Comparison of ENCODE assay signal across 21 cellular contexts in genomic region chr9:136520053-136520540, GRCh38. TPM values are rescaled to one million over a fixed set of nuclear protein-coding genes. Genes with fewer than 3 reads are reported as not detected.
A peak's percentile ranks its signal among the peaks of the same experiment; 100 is the strongest.
DNase-seq lines count a peak whose midpoint lies in the region; FAIRE-seq and TF ChIP-seq lines count a peak whose summit lies in the region.
"Had no signal": no experiment of that assay in that cellular context is flagged by ENCODE, and none has a peak within 500 bp of the region (broad histone marks: within the 10 kb centered on the region; RNA-seq: fewer than 3 reads in every experiment).

No MANE protein-coding gene starts in this region.

- FAIRE-seq in GM12891 (lab: Jason Lieb, UNC): no peak

- H2AFZ ChIP-seq in OCI-LY3 (ENCODE audit: low read depth, low read length): no peak overlapping the region

- no peak for TF ChIP-seq POLR2A in GM12891 (IDR thresholded peaks at IDR 0.05; ENCODE audit: low read depth, low read length)

- H3K4me3 ChIP-seq in OCI-LY3 (ENCODE audit: low read length): no peak overlapping the region
- H3K4me3 ChIP-seq: adrenal gland, uterus had no signal

- no peaks in the 10 kb centered on the region for H3K9me3 ChIP-seq in OCI-LY3 (ENCODE audit: insufficient read depth, low read length)
- H3K9me3 ChIP-seq: adrenal gland, uterus had no signal

- in situ Hi-C loops in G401 (cut with HindIII; ENCODE audit: low sequenced_read_pairs): no loop called here

- peak overlapping the region; percentile 49 for H3K4me2 ChIP-seq in OCI-LY3 (ENCODE audit: low read length)

- no peak overlapping the region for H3K9ac ChIP-seq in OCI-LY3 (ENCODE audit: low read length)

- TF ChIP-seq CTCF in OCI-LY3 (IDR thresholded peaks at IDR 0.05; ENCODE audit: low read depth, low read length) (no peak), progenitor cell of endocrine pancreas (IDR thresholded peaks at IDR 0.05; ENCODE audit: unreplicated experiment) (no peak)

- H3K9me3 Mint-ChIP-seq in progenitor cell of endocrine pancreas (ENCODE audit: low read depth): no peaks in the 10 kb centered on the region
- H3K9me3 Mint-ChIP-seq: activated CD4-positive, alpha-beta T cell treated with anti-CD3 and anti-CD28 coated beads, Interleukin-2, amount 10 ng/mL, durations not matched to agents 24 days and 14 days; natural killer cell treated with Interleukin-12 subunit alpha and Interleukin-12 subunit beta and Interleukin-15 and Interleukin-18, amount 100 ng/mL, for 72 hours; stimulated activated memory B cell treated with anti-CD40 and anti-IgM and Interleukin-4, amounts not matched to agents 10 μg/mL and 1 μg/mL and 100 μg/mL, for 72 hours had no signal

- H3K27me3 ChIP-seq in OCI-LY3 (ENCODE audit: low read depth, low read length): no peaks in the 10 kb centered on the region
- H3K27me3 ChIP-seq in layer of hippocampus (ENCODE audit: control insufficient read depth, insufficient read depth, low read length): no peaks in the 10 kb centered on the region
- H3K27me3 ChIP-seq: adrenal gland, uterus had no signal

- H3K27ac ChIP-seq in OCI-LY3 (ENCODE audit: low read length) (no peak overlapping the region), layer of hippocampus (ENCODE audit: low read depth, low read length) (peak overlapping the region; percentile 30)
- H3K27ac ChIP-seq: uterus had no signal

- peaks cover 22% of the 10 kb centered on the region for H3K36me3 ChIP-seq in OCI-LY3 (replicated peaks; ENCODE audit: low read depth, low read length)
- H3K36me3 ChIP-seq: uterus had no signal

- H4K20me1 ChIP-seq in OCI-LY3 (ENCODE audit: insufficient read depth, low read length): peaks cover 48% of the 10 kb centered on the region

- peaks cover 15% of the 10 kb centered on the region for H3K4me1 ChIP-seq in OCI-LY3 (ENCODE audit: low read length)
- H3K4me1 ChIP-seq: adrenal gland, uterus had no signal

- DNase-seq in NCI-H1105 treated with DMSO at 0.1 percent for 48 hours (lab: John Stamatoyannopoulos, UW) (peak; percentile 4), NCI-H1105 (lab: John Stamatoyannopoulos, UW) (no peak), progenitor cell of endocrine pancreas (ENCODE audit: low spot score, unreplicated experiment) (peak; percentile 39), G401 (ENCODE audit: low spot score) (no peak), GM12891 (ENCODE audit: insufficient read length, low spot score) (no peak), NOMO-1 treated with DMSO at 0.1 percent for 48 hours (lab: John Stamatoyannopoulos, UW; ENCODE audit: unreplicated experiment) (no peak)
- DNase-seq: activated CD4-positive, alpha-beta T cell treated with anti-CD3 and anti-CD28 coated beads, Interleukin-2, amount 10 ng/mL, durations not matched to agents 24 days and 14 days; activated T-cell treated with anti-CD3 and anti-CD28 coated beads, Interleukin-2, amount 50 U/mL, for 48 hours; adrenal gland; head of caudate nucleus; KG1; left cardiac atrium; NCI-H1436 treated with DMSO at 0.1 percent for 48 hours; NK-92 treated with Interleukin-12 subunit alpha and Interleukin-12 subunit beta, amount 100 ng/mL, for 24 hours; SIG-M5; T1000; uterus had no signal

- peaks cover 5% of the 10 kb centered on the region for H3K4me1 Mint-ChIP-seq in progenitor cell of endocrine pancreas (ENCODE audit: low read depth)
- H3K4me1 Mint-ChIP-seq: activated CD4-positive, alpha-beta T cell treated with anti-CD3 and anti-CD28 coated beads, Interleukin-2, amount 10 ng/mL, durations not matched to agents 24 days and 14 days; stimulated activated memory B cell treated with anti-CD40 and anti-IgM and Interleukin-4, amounts not matched to agents 10 μg/mL and 1 μg/mL and 100 μg/mL, for 72 hours had no signal

- peak overlapping the region; percentile 52 for H3K4me3 Mint-ChIP-seq in progenitor cell of endocrine pancreas (ENCODE audit: low read depth)
- H3K4me3 Mint-ChIP-seq: activated CD4-positive, alpha-beta T cell treated with anti-CD3 and anti-CD28 coated beads, Interleukin-2, amount 10 ng/mL, durations not matched to agents 24 days and 14 days; natural killer cell treated with Interleukin-12 subunit alpha and Interleukin-12 subunit beta and Interleukin-15 and Interleukin-18, amount 100 ng/mL, for 72 hours; stimulated activated memory B cell treated with anti-CD40 and anti-IgM and Interleukin-4, amounts not matched to agents 10 μg/mL and 1 μg/mL and 100 μg/mL, for 72 hours had no signal

- H3K36me3 Mint-ChIP-seq in progenitor cell of endocrine pancreas (ENCODE audit: insufficient read depth): peaks cover 6% of the 10 kb centered on the region
- H3K36me3 Mint-ChIP-seq: natural killer cell treated with Interleukin-12 subunit alpha and Interleukin-12 subunit beta and Interleukin-15 and Interleukin-18, amount 100 ng/mL, for 72 hours had no signal

- H3K27ac Mint-ChIP-seq in progenitor cell of endocrine pancreas: peak overlapping the region; percentile 85
- H3K27ac Mint-ChIP-seq: activated CD4-positive, alpha-beta T cell treated with anti-CD3 and anti-CD28 coated beads, Interleukin-2, amount 10 ng/mL, durations not matched to agents 24 days and 14 days; natural killer cell treated with Interleukin-12 subunit alpha and Interleukin-12 subunit beta and Interleukin-15 and Interleukin-18, amount 100 ng/mL, for 72 hours; stimulated activated memory B cell treated with anti-CD40 and anti-IgM and Interleukin-4, amounts not matched to agents 10 μg/mL and 1 μg/mL and 100 μg/mL, for 72 hours had no signal

- H3K79me2 ChIP-seq in OCI-LY3 (ENCODE audit: low read length): peaks cover 3% of the 10 kb centered on the region; the same call in 1 of the 2 replicates

- H3K27me3 Mint-ChIP-seq in progenitor cell of endocrine pancreas: no peaks in the 10 kb centered on the region
- H3K27me3 Mint-ChIP-seq: activated CD4-positive, alpha-beta T cell treated with anti-CD3 and anti-CD28 coated beads, Interleukin-2, amount 10 ng/mL, durations not matched to agents 24 days and 14 days; natural killer cell treated with Interleukin-12 subunit alpha and Interleukin-12 subunit beta and Interleukin-15 and Interleukin-18, amount 100 ng/mL, for 72 hours; stimulated activated memory B cell treated with anti-CD40 and anti-IgM and Interleukin-4, amounts not matched to agents 10 μg/mL and 1 μg/mL and 100 μg/mL, for 72 hours had no signal

TF ChIP-seq in GM12891, 5 proteins besides CTCF, POLR2A, EP300 and RAD21:
- TF ChIP-seq TAF1 (IDR thresholded peaks at IDR 0.05; ENCODE audit: low read depth, low read length) (no peak), SPI1 (IDR thresholded peaks at IDR 0.05; ENCODE audit: low read depth, low read length) (no peak), PAX5 (IDR thresholded peaks at IDR 0.05; ENCODE audit: insufficient read depth, low read length, severe bottlenecking) (no peak), POLR2AphosphoS5 (IDR thresholded peaks at IDR 0.05; ENCODE audit: low read depth, low read length) (no peak), POU2F2 (IDR thresholded peaks at IDR 0.05; ENCODE audit: low read depth, low read length) (no peak)

RNA-seq across cellular contexts. Expression of gene NOTCH1, which starts 25.8 kb away (rescaled TPM):
- 109 and 130 TPM in 2 replicates for total RNA-seq in progenitor cell of endocrine pancreas
- total RNA-seq in G401 (2014; rRNA removed; shearing (Covaris generic)): 10.9 and 13.8 TPM in 2 replicates
- 7.0 TPM for polyA plus RNA-seq in GM12891 (2012; ENCODE audit: low read depth, missing spikeins)

RNA-seq across cellular contexts. Expression of gene SEC16A, which starts 37.3 kb away (rescaled TPM):
- 76.1 and 78.8 TPM in 2 replicates for total RNA-seq in progenitor cell of endocrine pancreas
- 4.1 and 7.2 TPM in 2 replicates for total RNA-seq in G401 (2014; rRNA removed; shearing (Covaris generic))
- 31.0 TPM for polyA plus RNA-seq in GM12891 (2012; ENCODE audit: low read depth, missing spikeins)

Comparison
In these comparisons a context has a peak if more than half of its experiments do, and no peak if none do; other contexts are left out.
1. DNase-seq: peak in NCI-H1105 treated with DMSO at 0.1 percent for 48 hours (single experiment) and progenitor cell of endocrine pancreas (single experiment); none in NCI-H1105 (single experiment), G401 (single experiment), GM12891 (single experiment) and NOMO-1 treated with DMSO at 0.1 percent for 48 hours (single experiment).